16 cellular contexts compared by ENCODE assay signal in genomic region chr16:49021136-49021535, GRCh38.
DNase-seq lines count a peak whose midpoint lies in the region; ATAC-seq and TF ChIP-seq lines count a peak whose summit lies in the region.
"Had no signal": no experiment of that assay in that cellular context is flagged by ENCODE, and none has a peak within 500 bp of the region (broad histone marks: within the 10 kb centered on the region; RNA-seq: fewer than 3 reads in every experiment).

No MANE protein-coding gene starts in this region.

- in situ Hi-C loops in ACHN (cut with HindIII; ENCODE audit: low pct_ligation_motif_present, low pct_unique_long_range_greater_than_20kb, low sequenced_read_pairs) (no loop called here), brain microvascular endothelial cell (cut with HindIII; ENCODE audit: low pct_ligation_motif_present, low sequenced_read_pairs) (no loop called here)

- H3K4me3 Mint-ChIP-seq in Caco-2 (ENCODE audit: unreplicated experiment) = no peak overlapping the region
- H3K4me3 Mint-ChIP-seq: activated CD8-positive, alpha-beta T cell treated with anti-CD3 and anti-CD28 coated beads, Interleukin-2, amount 10 ng/mL, durations not matched to agents 7 days and 5 days; activated naive CD4-positive, alpha-beta T cell treated with anti-CD3 and anti-CD28 coated beads for 36 hours; memory B cell; stimulated activated effector memory CD8-positive, alpha-beta T cell treated with anti-CD3 and anti-CD28 coated beads, Interleukin-12 subunit alpha, Interleukin-12 subunit beta, amount 100 ng/mL, for 72 hours; T-helper 17 cell had no signal

- H3K27ac ChIP-seq in brain microvascular endothelial cell = no peak overlapping the region
- H3K27ac ChIP-seq in gastroesophageal sphincter = no peak overlapping the region
- H3K27ac ChIP-seq: BLaER1, parathyroid adenoma had no signal

- H3K27ac Mint-ChIP-seq in Caco-2 (ENCODE audit: unreplicated experiment) = no peak overlapping the region
- H3K27ac Mint-ChIP-seq: activated CD8-positive, alpha-beta T cell treated with anti-CD3 and anti-CD28 coated beads, Interleukin-2, amount 10 ng/mL, durations not matched to agents 7 days and 5 days; activated naive CD4-positive, alpha-beta T cell treated with anti-CD3 and anti-CD28 coated beads for 36 hours; memory B cell; stimulated activated effector memory CD8-positive, alpha-beta T cell treated with anti-CD3 and anti-CD28 coated beads, Interleukin-12 subunit alpha, Interleukin-12 subunit beta, amount 100 ng/mL, for 72 hours; T-helper 17 cell had no signal

- no peaks in the 10 kb centered on the region for H3K36me3 Mint-ChIP-seq in Caco-2 (ENCODE audit: insufficient read depth, unreplicated experiment)
- H3K36me3 Mint-ChIP-seq: memory B cell; stimulated activated effector memory CD8-positive, alpha-beta T cell treated with anti-CD3 and anti-CD28 coated beads, Interleukin-12 subunit alpha, Interleukin-12 subunit beta, amount 100 ng/mL, for 72 hours had no signal

- H3K4me3 ChIP-seq in adipocyte (ENCODE audit: low read length) = no peak overlapping the region
- no peak overlapping the region for H3K4me3 ChIP-seq in brain microvascular endothelial cell (ENCODE audit: low read depth, low read length)
- H3K4me3 ChIP-seq in gastroesophageal sphincter = no peak overlapping the region
- no peak overlapping the region for H3K4me3 ChIP-seq in Caco-2 (ENCODE audit: low read depth, low read length)
- H3K4me3 ChIP-seq: BLaER1 had no signal

- CTCF ChIA-PET in Caco-2 (lab: Charles Lee) = no interaction called here

- WGBS in gastroesophageal sphincter (ENCODE audit: low coverage in 1 of 2), 2 donors = 25 to 64% methylated on average over 5 to 6 of the region's 9 CpGs

- no TSS peak for BruUV-seq in Caco-2 (replicated peaks; lab: Mats Ljungman, UMichigan)

- no peak for TF ChIP-seq EP300 in gastroesophageal sphincter (IDR thresholded peaks at IDR 0.05)

- TF ChIP-seq POLR2A in gastroesophageal sphincter (IDR thresholded peaks at IDR 0.05) = no peak

- H3K4me1 ChIP-seq in adipocyte (ENCODE audit: control insufficient read depth, insufficient read depth, low read length) (peaks cover 17% of the 10 kb centered on the region), gastroesophageal sphincter (no peaks in the 10 kb centered on the region), Caco-2 (no peaks in the 10 kb centered on the region)

- DNase-seq in ACHN (peak; percentile 39), GM03348 (ENCODE audit: low spot score) (peak; percentile 35), adipocyte (ENCODE audit: low read depth) (peak; percentile 11), glomerular visceral epithelial cell (ENCODE audit: extremely low spot score) (peak; percentile 35), brain microvascular endothelial cell (no peak), Caco-2 (no peak), dedifferentiated amniotic fluid mesenchymal stem cell (ENCODE audit: extremely low spot score) (no peak)
- DNase-seq: activated CD8-positive, alpha-beta T cell treated with anti-CD3 and anti-CD28 coated beads, Interleukin-2, amount 10 ng/mL, durations not matched to agents 7 days and 5 days; activated naive CD4-positive, alpha-beta T cell treated with anti-CD3 and anti-CD28 coated beads for 36 hours; stimulated activated CD4-positive, alpha-beta T cell treated with anti-CD3 and anti-CD28 coated beads, Interleukin-2, amount 100 ng/mL, for 24 hours; T-helper 17 cell had no signal

- H3K9me3 ChIP-seq in adipocyte (ENCODE audit: control insufficient read depth, low read length) (no peaks in the 10 kb centered on the region), gastroesophageal sphincter (no peaks in the 10 kb centered on the region), Caco-2 (0 out of 2 replicates have a peak, but pooled peaks cover 3% of the 10 kb centered on the region)
- H3K9me3 ChIP-seq: BLaER1 had no signal

- TF ChIP-seq CTCF in brain microvascular endothelial cell (IDR thresholded peaks at IDR 0.05; ENCODE audit: low read depth, low read length, missing control alignments) (no peak), gastroesophageal sphincter (IDR thresholded peaks at IDR 0.05) (no peak), Caco-2 (IDR thresholded peaks at IDR 0.05; ENCODE audit: insufficient read depth in 1 of 2, low read depth in 1 of 2, low read length in 1 of 2, severe bottlenecking in 1 of 2, unreplicated experiment in 1 of 2) (no peak)

- H3K27me3 Mint-ChIP-seq in Caco-2 (ENCODE audit: insufficient read depth, unreplicated experiment) = peaks cover 12% of the 10 kb centered on the region
- H3K27me3 Mint-ChIP-seq: memory B cell, T-helper 17 cell had no signal

- H3K9ac ChIP-seq in adipocyte (ENCODE audit: low read length) = no peak overlapping the region
- H3K9ac ChIP-seq: BLaER1, parathyroid adenoma had no signal

- intact Hi-C loops in Caco-2 (cut with micrococcal nuclease; ENCODE audit: unreplicated experiment) = no loop called here

- peaks cover 28% of the 10 kb centered on the region for H3K27me3 ChIP-seq in adipocyte (replicated peaks; ENCODE audit: control insufficient read depth, insufficient read depth, low read length)
- H3K27me3 ChIP-seq in brain microvascular endothelial cell (replicated peaks) = no peaks in the 10 kb centered on the region
- H3K27me3 ChIP-seq in gastroesophageal sphincter = peaks cover 42% of the 10 kb centered on the region
- no peaks in the 10 kb centered on the region for H3K27me3 ChIP-seq in Caco-2 (replicated peaks; ENCODE audit: control insufficient read depth, insufficient read depth, low read length)
- H3K27me3 ChIP-seq: BLaER1 had no signal

- no peaks in the 10 kb centered on the region for H3K9me3 Mint-ChIP-seq in Caco-2 (ENCODE audit: unreplicated experiment)
- H3K9me3 Mint-ChIP-seq: activated naive CD4-positive, alpha-beta T cell treated with anti-CD3 and anti-CD28 coated beads for 36 hours had no signal

- H3K4me1 Mint-ChIP-seq in Caco-2 (ENCODE audit: low read depth, unreplicated experiment) = no peaks in the 10 kb centered on the region
- H3K4me1 Mint-ChIP-seq: memory B cell; stimulated activated effector memory CD8-positive, alpha-beta T cell treated with anti-CD3 and anti-CD28 coated beads, Interleukin-12 subunit alpha, Interleukin-12 subunit beta, amount 100 ng/mL, for 72 hours; T-helper 17 cell had no signal

- no peaks in the 10 kb centered on the region for H3K36me3 ChIP-seq in adipocyte (ENCODE audit: control insufficient read depth, insufficient read depth, low read length, severe bottlenecking)
- no peaks in the 10 kb centered on the region for H3K36me3 ChIP-seq in brain microvascular endothelial cell (replicated peaks)
- H3K36me3 ChIP-seq in gastroesophageal sphincter = no peaks in the 10 kb centered on the region
- H3K36me3 ChIP-seq in Caco-2 (ENCODE audit: control insufficient read depth, insufficient read depth, low read length) = no peaks in the 10 kb centered on the region
- H3K36me3 ChIP-seq: BLaER1 had no signal

- ATAC-seq in gastroesophageal sphincter = no peak
- ATAC-seq: activated CD8-positive, alpha-beta T cell treated with anti-CD3 and anti-CD28 coated beads, Interleukin-2, amount 10 ng/mL, durations not matched to agents 7 days and 5 days; stimulated activated effector memory CD8-positive, alpha-beta T cell treated with anti-CD3 and anti-CD28 coated beads, Interleukin-12 subunit alpha, Interleukin-12 subunit beta, amount 100 ng/mL, for 72 hours; T-helper 17 cell had no signal

- POLR2A ChIA-PET in Caco-2 (lab: Charles Lee) = no interaction called here

Comparison
In these comparisons a context has a peak if more than half of its experiments do, and no peak if none do; other contexts are left out.
1. DNase-seq: peak in ACHN (single experiment), GM03348 (single experiment), adipocyte (single experiment) and glomerular visceral epithelial cell (single experiment); none in brain microvascular endothelial cell (single experiment), Caco-2 (0 of 2) and dedifferentiated amniotic fluid mesenchymal stem cell (single experiment).